ENCODE assay signal across 1 cellular context in genomic region chr5:142012792-142013388, GRCh38.
TF ChIP-seq lines count a peak whose summit lies in the region.

GNPDA1 (minus strand) TSS chr5:142013027; CDS start chr5:142012035, 992 bp downstream.

TF ChIP-seq in K562, 482 proteins besides CTCF, POLR2A, EP300 and RAD21 (continued from another document and continues in another):
- TF ChIP-seq, protein P1, sequence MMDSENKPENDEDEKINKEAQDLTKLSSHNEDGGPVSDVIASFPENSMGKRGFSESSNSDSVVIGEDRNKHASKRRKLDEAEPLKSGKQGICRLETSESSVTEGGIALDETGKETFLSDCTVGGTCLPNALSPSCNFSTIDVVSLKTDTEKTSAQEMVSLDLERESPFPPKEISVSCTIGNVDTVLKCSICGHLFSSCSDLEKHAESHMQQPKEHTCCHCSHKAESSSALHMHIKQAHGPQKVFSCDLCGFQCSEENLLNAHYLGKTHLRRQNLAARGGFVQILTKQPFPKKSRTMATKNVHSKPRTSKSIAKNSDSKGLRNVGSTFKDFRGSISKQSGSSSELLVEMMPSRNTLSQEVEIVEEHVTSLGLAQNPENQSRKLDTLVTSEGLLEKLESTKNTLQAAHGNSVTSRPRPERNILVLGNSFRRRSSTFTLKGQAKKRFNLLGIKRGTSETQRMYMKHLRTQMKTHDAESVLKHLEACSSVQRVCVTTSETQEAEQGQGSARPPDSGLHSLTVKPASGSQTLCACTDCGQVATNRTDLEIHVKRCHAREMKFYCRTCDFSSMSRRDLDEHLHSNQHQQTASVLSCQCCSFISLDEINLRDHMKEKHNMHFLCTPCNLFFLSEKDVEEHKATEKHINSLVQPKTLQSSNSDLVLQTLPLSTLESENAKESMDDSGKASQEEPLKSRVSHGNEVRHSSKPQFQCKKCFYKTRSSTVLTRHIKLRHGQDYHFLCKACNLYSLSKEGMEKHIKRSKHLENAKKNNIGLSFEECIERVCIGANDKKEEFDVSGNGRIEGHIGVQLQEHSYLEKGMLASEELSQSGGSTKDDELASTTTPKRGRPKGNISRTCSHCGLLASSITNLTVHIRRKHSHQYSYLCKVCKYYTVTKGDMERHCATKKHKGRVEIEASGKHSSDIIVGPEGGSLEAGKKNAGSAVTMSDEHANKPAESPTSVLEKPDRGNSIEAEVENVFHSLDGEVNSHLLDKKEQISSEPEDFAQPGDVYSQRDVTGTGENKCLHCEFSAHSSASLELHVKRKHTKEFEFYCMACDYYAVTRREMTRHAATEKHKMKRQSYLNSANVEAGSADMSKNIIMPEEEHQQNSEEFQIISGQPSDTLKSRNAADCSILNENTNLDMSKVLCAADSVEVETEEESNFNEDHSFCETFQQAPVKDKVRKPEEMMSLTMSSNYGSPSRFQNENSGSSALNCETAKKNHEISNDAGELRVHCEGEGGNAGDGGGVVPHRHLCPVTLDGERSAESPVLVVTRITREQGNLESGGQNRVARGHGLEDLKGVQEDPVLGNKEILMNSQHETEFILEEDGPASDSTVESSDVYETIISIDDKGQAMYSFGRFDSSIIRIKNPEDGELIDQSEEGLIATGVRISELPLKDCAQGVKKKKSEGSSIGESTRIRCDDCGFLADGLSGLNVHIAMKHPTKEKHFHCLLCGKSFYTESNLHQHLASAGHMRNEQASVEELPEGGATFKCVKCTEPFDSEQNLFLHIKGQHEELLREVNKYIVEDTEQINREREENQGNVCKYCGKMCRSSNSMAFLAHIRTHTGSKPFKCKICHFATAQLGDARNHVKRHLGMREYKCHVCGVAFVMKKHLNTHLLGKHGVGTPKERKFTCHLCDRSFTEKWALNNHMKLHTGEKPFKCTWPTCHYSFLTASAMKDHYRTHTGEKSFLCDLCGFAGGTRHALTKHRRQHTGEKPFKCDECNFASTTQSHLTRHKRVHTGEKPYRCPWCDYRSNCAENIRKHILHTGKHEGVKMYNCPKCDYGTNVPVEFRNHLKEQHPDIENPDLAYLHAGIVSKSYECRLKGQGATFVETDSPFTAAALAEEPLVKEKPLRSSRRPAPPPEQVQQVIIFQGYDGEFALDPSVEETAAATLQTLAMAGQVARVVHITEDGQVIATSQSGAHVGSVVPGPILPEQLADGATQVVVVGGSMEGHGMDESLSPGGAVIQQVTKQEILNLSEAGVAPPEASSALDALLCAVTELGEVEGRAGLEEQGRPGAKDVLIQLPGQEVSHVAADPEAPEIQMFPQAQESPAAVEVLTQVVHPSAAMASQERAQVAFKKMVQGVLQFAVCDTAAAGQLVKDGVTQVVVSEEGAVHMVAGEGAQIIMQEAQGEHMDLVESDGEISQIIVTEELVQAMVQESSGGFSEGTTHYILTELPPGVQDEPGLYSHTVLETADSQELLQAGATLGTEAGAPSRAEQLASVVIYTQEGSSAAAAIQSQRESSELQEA (IDR thresholded peaks at IDR 0.05; ENCODE audit: low read depth), result no peak
- peak; percentile 72 for TF ChIP-seq RBBP5 (IDR thresholded peaks at IDR 0.05; ENCODE audit: borderline replicate concordance, insufficient read depth, low read length, poor library complexity, severe bottlenecking)
- no peak for TF ChIP-seq ZNF717 (CRISPR knock-in tag; IDR thresholded peaks at IDR 0.05)
- TF ChIP-seq GATAD2B (IDR thresholded peaks at IDR 0.05; ENCODE audit: borderline replicate concordance), result peak; percentile 87
- no peak for TF ChIP-seq ZNF398 (CRISPR knock-in tag; IDR thresholded peaks at IDR 0.05)
- peak; percentile 48; the same call in 1 of the 2 replicates for TF ChIP-seq MTA1 (IDR thresholded peaks at IDR 0.05; ENCODE audit: borderline replicate concordance)
- TF ChIP-seq LCOR (CRISPR knock-in tag; IDR thresholded peaks at IDR 0.05), result no peak
- no peak for TF ChIP-seq HDAC8 (tag; IDR thresholded peaks at IDR 0.05)
- peak; percentile 81 for TF ChIP-seq HMGXB4 (CRISPR knock-in tag; IDR thresholded peaks at IDR 0.05)
- TF ChIP-seq ZBTB8A (IDR thresholded peaks at IDR 0.05; ENCODE audit: partially characterized antibody), result no peak
- TF ChIP-seq, protein P2, sequence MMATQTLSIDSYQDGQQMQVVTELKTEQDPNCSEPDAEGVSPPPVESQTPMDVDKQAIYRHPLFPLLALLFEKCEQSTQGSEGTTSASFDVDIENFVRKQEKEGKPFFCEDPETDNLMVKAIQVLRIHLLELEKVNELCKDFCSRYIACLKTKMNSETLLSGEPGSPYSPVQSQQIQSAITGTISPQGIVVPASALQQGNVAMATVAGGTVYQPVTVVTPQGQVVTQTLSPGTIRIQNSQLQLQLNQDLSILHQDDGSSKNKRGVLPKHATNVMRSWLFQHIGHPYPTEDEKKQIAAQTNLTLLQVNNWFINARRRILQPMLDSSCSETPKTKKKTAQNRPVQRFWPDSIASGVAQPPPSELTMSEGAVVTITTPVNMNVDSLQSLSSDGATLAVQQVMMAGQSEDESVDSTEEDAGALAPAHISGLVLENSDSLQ (IDR thresholded peaks at IDR 0.05), result no peak
- 0 out of 2 replicates have a peak, but pooled peaks have one; percentile 57 for TF ChIP-seq ZKSCAN8 (CRISPR knock-in tag; IDR thresholded peaks at IDR 0.05)
- TF ChIP-seq HMGN3 (IDR thresholded peaks at IDR 0.05; ENCODE audit: borderline replicate concordance, extremely low read depth, insufficient read length, low read depth, low read length), result peak; percentile 96
- TF ChIP-seq, protein P3, sequence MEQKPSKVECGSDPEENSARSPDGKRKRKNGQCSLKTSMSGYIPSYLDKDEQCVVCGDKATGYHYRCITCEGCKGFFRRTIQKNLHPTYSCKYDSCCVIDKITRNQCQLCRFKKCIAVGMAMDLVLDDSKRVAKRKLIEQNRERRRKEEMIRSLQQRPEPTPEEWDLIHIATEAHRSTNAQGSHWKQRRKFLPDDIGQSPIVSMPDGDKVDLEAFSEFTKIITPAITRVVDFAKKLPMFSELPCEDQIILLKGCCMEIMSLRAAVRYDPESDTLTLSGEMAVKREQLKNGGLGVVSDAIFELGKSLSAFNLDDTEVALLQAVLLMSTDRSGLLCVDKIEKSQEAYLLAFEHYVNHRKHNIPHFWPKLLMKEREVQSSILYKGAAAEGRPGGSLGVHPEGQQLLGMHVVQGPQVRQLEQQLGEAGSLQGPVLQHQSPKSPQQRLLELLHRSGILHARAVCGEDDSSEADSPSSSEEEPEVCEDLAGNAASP (IDR thresholded peaks at IDR 0.05), result no peak
- no peak for TF ChIP-seq ZNF134 (CRISPR knock-in tag; conservative IDR thresholded peaks at IDR 0.05)
- TF ChIP-seq NCOA6 (IDR thresholded peaks at IDR 0.05), result no peak
- no peak for TF ChIP-seq DNMT1 (IDR thresholded peaks at IDR 0.05)
- TF ChIP-seq ZNF212 (CRISPR knock-in tag; IDR thresholded peaks at IDR 0.05), result no peak
- TF ChIP-seq HES1 (IDR thresholded peaks at IDR 0.05; ENCODE audit: low read depth), result peak; percentile 61; the same call in 1 of the 2 replicates
- TF ChIP-seq, protein P4, sequence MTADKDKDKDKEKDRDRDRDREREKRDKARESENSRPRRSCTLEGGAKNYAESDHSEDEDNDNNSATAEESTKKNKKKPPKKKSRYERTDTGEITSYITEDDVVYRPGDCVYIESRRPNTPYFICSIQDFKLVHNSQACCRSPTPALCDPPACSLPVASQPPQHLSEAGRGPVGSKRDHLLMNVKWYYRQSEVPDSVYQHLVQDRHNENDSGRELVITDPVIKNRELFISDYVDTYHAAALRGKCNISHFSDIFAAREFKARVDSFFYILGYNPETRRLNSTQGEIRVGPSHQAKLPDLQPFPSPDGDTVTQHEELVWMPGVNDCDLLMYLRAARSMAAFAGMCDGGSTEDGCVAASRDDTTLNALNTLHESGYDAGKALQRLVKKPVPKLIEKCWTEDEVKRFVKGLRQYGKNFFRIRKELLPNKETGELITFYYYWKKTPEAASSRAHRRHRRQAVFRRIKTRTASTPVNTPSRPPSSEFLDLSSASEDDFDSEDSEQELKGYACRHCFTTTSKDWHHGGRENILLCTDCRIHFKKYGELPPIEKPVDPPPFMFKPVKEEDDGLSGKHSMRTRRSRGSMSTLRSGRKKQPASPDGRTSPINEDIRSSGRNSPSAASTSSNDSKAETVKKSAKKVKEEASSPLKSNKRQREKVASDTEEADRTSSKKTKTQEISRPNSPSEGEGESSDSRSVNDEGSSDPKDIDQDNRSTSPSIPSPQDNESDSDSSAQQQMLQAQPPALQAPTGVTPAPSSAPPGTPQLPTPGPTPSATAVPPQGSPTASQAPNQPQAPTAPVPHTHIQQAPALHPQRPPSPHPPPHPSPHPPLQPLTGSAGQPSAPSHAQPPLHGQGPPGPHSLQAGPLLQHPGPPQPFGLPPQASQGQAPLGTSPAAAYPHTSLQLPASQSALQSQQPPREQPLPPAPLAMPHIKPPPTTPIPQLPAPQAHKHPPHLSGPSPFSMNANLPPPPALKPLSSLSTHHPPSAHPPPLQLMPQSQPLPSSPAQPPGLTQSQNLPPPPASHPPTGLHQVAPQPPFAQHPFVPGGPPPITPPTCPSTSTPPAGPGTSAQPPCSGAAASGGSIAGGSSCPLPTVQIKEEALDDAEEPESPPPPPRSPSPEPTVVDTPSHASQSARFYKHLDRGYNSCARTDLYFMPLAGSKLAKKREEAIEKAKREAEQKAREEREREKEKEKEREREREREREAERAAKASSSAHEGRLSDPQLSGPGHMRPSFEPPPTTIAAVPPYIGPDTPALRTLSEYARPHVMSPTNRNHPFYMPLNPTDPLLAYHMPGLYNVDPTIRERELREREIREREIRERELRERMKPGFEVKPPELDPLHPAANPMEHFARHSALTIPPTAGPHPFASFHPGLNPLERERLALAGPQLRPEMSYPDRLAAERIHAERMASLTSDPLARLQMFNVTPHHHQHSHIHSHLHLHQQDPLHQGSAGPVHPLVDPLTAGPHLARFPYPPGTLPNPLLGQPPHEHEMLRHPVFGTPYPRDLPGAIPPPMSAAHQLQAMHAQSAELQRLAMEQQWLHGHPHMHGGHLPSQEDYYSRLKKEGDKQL (CRISPR knock-in tag; IDR thresholded peaks at IDR 0.05; ENCODE audit: borderline replicate concordance), result no peak
- no peak for TF ChIP-seq AFF4 (CRISPR knock-in tag; IDR thresholded peaks at IDR 0.05)
- TF ChIP-seq TGIF2 (CRISPR knock-in tag; IDR thresholded peaks at IDR 0.05), result no peak
- TF ChIP-seq SMARCA5 (IDR thresholded peaks at IDR 0.05), result no peak
- TF ChIP-seq CCAR2 (IDR thresholded peaks at IDR 0.05; ENCODE audit: low read depth, low read length), result no peak
- no peak for TF ChIP-seq ZNF436 (CRISPR knock-in tag; IDR thresholded peaks at IDR 0.05)
- TF ChIP-seq OTX1 (CRISPR knock-in tag; IDR thresholded peaks at IDR 0.05), result 0 out of 2 replicates have a peak, but pooled peaks have one; percentile 75
- no peak for TF ChIP-seq STAT5A (IDR thresholded peaks at IDR 0.05; ENCODE audit: borderline replicate concordance, low read length)
- no peak for TF ChIP-seq ZNF57 (CRISPR knock-in tag; IDR thresholded peaks at IDR 0.05)
- no peak for TF ChIP-seq CSDE1 (IDR thresholded peaks at IDR 0.05)
- TF ChIP-seq ZNF41 (CRISPR knock-in tag; conservative IDR thresholded peaks at IDR 0.05), result no peak
- no peak for TF ChIP-seq NFIX (CRISPR knock-in tag; IDR thresholded peaks at IDR 0.05; ENCODE audit: low read depth)
- TF ChIP-seq GATA2 (CRISPR knock-in tag; IDR thresholded peaks at IDR 0.05), result no peak
- TF ChIP-seq HDAC1 (IDR thresholded peaks at IDR 0.05), result no peak; a peak in 1 of 4 replicates
- TF ChIP-seq BRCA1 (IDR thresholded peaks at IDR 0.05), result no peak
- TF ChIP-seq BRCA1 (CRISPR knock-in tag; IDR thresholded peaks at IDR 0.05), result no peak
- no peak for TF ChIP-seq SNIP1 (IDR thresholded peaks at IDR 0.05; ENCODE audit: low read depth)
